ENCODE assay signal across 35 cellular contexts in the genomic region with DNA sequence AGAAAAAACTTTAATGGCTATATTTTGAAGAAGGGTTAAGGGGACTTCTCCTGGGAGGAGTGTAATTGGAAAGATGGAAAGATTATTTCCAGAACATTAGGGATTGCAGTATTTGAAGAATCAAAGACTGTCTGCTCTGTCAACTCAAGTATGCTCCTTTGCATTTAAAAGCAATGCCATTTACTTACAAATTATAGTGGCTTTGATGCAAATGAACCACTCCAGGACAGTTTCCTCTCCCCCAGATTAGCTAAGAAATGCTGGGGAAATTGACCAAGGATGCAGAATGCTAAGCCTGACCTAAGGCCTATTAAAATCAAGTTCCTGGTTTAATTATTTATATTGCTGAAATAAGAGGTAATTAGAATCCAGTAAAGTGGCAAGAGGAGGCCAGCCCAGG.
"Had no signal": no experiment of that assay in that cellular context is flagged by ENCODE, and none has a peak within 500 bp of the region (broad histone marks: within the 10 kb centered on the region; RNA-seq: fewer than 3 reads in every experiment).

No MANE protein-coding gene starts in this region.

- H3K9me3 Mint-ChIP-seq: activated CD4-positive, alpha-beta T cell treated with anti-CD3 and anti-CD28 coated beads, Interleukin-2, amount 10 ng/mL, durations not matched to agents 24 days and 14 days; T-helper 2 cell treated with Interferon-gamma antibody and Interleukin-4, amounts not matched to agents 5 μg/mL and 100 μg/mL, for 36 hours had no signal

- H3K27ac ChIP-seq: adrenal gland, body of pancreas, esophagus muscularis mucosa, foreskin keratinocyte, gastrocnemius medialis, WERI-Rb-1 had no signal

- H3K4me1 ChIP-seq: adrenal gland, body of pancreas, esophagus muscularis mucosa, gastrocnemius medialis had no signal

- DNase-seq: activated CD4-positive, alpha-beta memory T cell treated with anti-CD3 and anti-CD28 coated beads for 36 hours; activated CD4-positive, alpha-beta T cell treated with anti-CD3 and anti-CD28 coated beads for 36 hours; activated CD4-positive, alpha-beta T cell treated with anti-CD3 and anti-CD28 coated beads, Interleukin-2, amount 10 ng/mL, durations not matched to agents 24 days and 14 days; activated CD4-positive, CD25-positive, alpha-beta regulatory T cell; activated CD4-positive, CD25-positive, alpha-beta regulatory T cell treated with anti-CD3 and anti-CD28 coated beads, Interleukin-2, amount 50 U/mL, for 72 hours; activated CD8-positive, alpha-beta memory T cell treated with anti-CD3 and anti-CD28 coated beads, Interleukin-2, amount 10 ng/mL, durations not matched to agents 7 days and 5 days; activated CD8-positive, alpha-beta memory T cell treated with anti-CD3 and anti-CD28 coated beads, Interleukin-2, amount 50 U/mL, for 4 hours; activated CD8-positive, alpha-beta T cell treated with anti-CD3 and anti-CD28 coated beads, Interleukin-2, amount 10 ng/mL, durations not matched to agents 7 days and 5 days; activated effector memory CD4-positive, alpha-beta T cell treated with Interleukin-2 at 50 U/mL for 16 hours; activated gamma-delta T cell treated with Interleukin-2 at 50 U/mL for 16 hours; activated naive CD4-positive, alpha-beta T cell treated with anti-CD3 and anti-CD28 coated beads, Interleukin-2, amount 50 U/mL, for 16 hours; activated naive CD4-positive, alpha-beta T cell treated with Interleukin-2 at 50 U/mL for 16 hours; activated T-cell treated with anti-CD3 and anti-CD28 coated beads, Interleukin-2, amount 50 U/mL, for 1 hour; activated T-cell treated with anti-CD3 and anti-CD28 coated beads, Interleukin-2, amount 50 U/mL, for 72 hours; adrenal gland; amygdala; aorta; body of pancreas; caudate nucleus; cortex of kidney; dermis blood vessel endothelial cell; effector CD4-positive, alpha-beta T cell; effector memory CD8-positive, alpha-beta T cell; erythroblast; foreskin keratinocyte; gastrocnemius medialis; glutamatergic neuron; T-helper 1 cell; T-helper 17 cell; T1000; WERI-Rb-1 had no signal

- FAIRE-seq: colon had no signal

- H3K4me3 ChIP-seq: adrenal gland, body of pancreas, esophagus muscularis mucosa, gastrocnemius medialis had no signal

- ATAC-seq: activated CD4-positive, alpha-beta T cell treated with anti-CD3 and anti-CD28 coated beads for 36 hours; activated CD8-positive, alpha-beta memory T cell treated with anti-CD3 and anti-CD28 coated beads, Interleukin-2, amount 10 ng/mL, durations not matched to agents 7 days and 5 days; activated CD8-positive, alpha-beta T cell treated with anti-CD3 and anti-CD28 coated beads, Interleukin-2, amount 10 ng/mL, durations not matched to agents 7 days and 5 days; activated T-cell treated with anti-CD3 and anti-CD28 coated beads, Interleukin-2, amount 50 U/mL, for 72 hours; body of pancreas; effector memory CD8-positive, alpha-beta T cell; foreskin keratinocyte; gastrocnemius medialis; T-helper 17 cell had no signal

- H3K27me3 ChIP-seq: adrenal gland, body of pancreas, esophagus muscularis mucosa, foreskin keratinocyte, gastrocnemius medialis had no signal

- H3K36me3 Mint-ChIP-seq: activated CD4-positive, alpha-beta memory T cell treated with anti-CD3 and anti-CD28 coated beads for 36 hours; activated CD8-positive, alpha-beta memory T cell treated with anti-CD3 and anti-CD28 coated beads, Interleukin-2, amount 10 ng/mL, durations not matched to agents 7 days and 5 days; activated naive CD8-positive, alpha-beta T cell had no signal

- H3K27ac Mint-ChIP-seq: activated CD4-positive, alpha-beta memory T cell treated with anti-CD3 and anti-CD28 coated beads for 36 hours; activated CD4-positive, alpha-beta T cell treated with anti-CD3 and anti-CD28 coated beads for 36 hours; activated CD4-positive, alpha-beta T cell treated with anti-CD3 and anti-CD28 coated beads, Interleukin-2, amount 10 ng/mL, durations not matched to agents 24 days and 14 days; activated CD8-positive, alpha-beta memory T cell treated with anti-CD3 and anti-CD28 coated beads, Interleukin-2, amount 10 ng/mL, durations not matched to agents 7 days and 5 days; activated CD8-positive, alpha-beta T cell treated with anti-CD3 and anti-CD28 coated beads, Interleukin-2, amount 10 ng/mL, durations not matched to agents 7 days and 5 days; activated naive CD8-positive, alpha-beta T cell; activated T-cell treated with anti-CD3 and anti-CD28 coated beads, Interleukin-2, amount 50 U/mL, for 72 hours; effector memory CD8-positive, alpha-beta T cell; T-helper 17 cell; T-helper 2 cell treated with Interferon-gamma antibody and Interleukin-4, amounts not matched to agents 5 μg/mL and 100 μg/mL, for 36 hours had no signal

- H3K4me1 Mint-ChIP-seq: activated CD4-positive, alpha-beta T cell treated with anti-CD3 and anti-CD28 coated beads for 36 hours; activated CD4-positive, alpha-beta T cell treated with anti-CD3 and anti-CD28 coated beads, Interleukin-2, amount 10 ng/mL, durations not matched to agents 24 days and 14 days; activated CD8-positive, alpha-beta memory T cell treated with anti-CD3 and anti-CD28 coated beads, Interleukin-2, amount 10 ng/mL, durations not matched to agents 7 days and 5 days; T-helper 17 cell had no signal

- H3K36me3 ChIP-seq: adrenal gland, esophagus muscularis mucosa, gastrocnemius medialis, WERI-Rb-1 had no signal

- H3K9me3 ChIP-seq: body of pancreas, gastrocnemius medialis had no signal

- H3K4me3 Mint-ChIP-seq: activated CD4-positive, alpha-beta memory T cell treated with anti-CD3 and anti-CD28 coated beads for 36 hours; activated CD4-positive, alpha-beta T cell treated with anti-CD3 and anti-CD28 coated beads for 36 hours; activated CD4-positive, alpha-beta T cell treated with anti-CD3 and anti-CD28 coated beads, Interleukin-2, amount 10 ng/mL, durations not matched to agents 24 days and 14 days; activated CD8-positive, alpha-beta memory T cell treated with anti-CD3 and anti-CD28 coated beads, Interleukin-2, amount 10 ng/mL, durations not matched to agents 7 days and 5 days; activated CD8-positive, alpha-beta T cell treated with anti-CD3 and anti-CD28 coated beads, Interleukin-2, amount 10 ng/mL, durations not matched to agents 7 days and 5 days; activated naive CD8-positive, alpha-beta T cell; activated T-cell treated with anti-CD3 and anti-CD28 coated beads, Interleukin-2, amount 50 U/mL, for 72 hours; effector memory CD8-positive, alpha-beta T cell; T-helper 17 cell; T-helper 2 cell treated with Interferon-gamma antibody and Interleukin-4, amounts not matched to agents 5 μg/mL and 100 μg/mL, for 36 hours had no signal
